8 cellular contexts compared by ENCODE assay signal in the genomic region with DNA sequence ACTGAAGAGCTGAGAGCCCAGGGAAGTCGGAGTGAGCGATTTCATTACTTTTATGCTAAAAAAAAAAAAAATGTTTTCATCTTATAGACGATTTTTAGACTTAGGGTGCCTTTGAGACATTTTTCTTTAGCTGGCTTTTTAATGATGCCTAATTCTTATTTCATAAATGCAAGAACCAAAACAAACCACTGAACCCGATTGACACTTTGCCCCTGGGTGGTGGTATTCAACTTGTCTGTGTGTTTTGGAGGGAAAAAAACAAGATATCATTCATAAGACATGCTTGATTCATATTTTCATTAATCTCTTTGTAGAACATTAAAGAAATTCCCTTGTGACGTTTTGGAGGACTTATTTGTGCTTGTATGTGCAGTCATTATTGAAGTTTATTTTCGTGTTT. TPM values are rescaled to one million over a fixed set of nuclear protein-coding genes. Genes with fewer than 3 reads are reported as not detected.
DNase-seq lines count a peak whose midpoint lies in the region; ATAC-seq and TF ChIP-seq lines count a peak whose summit lies in the region.

No MANE protein-coding gene starts in this region.

- H3K9me2 ChIP-seq in DOHH2 (replicated peaks; ENCODE audit: control insufficient read depth, low read length) (no peaks in the 10 kb centered on the region), SU-DHL-6 (replicated peaks; ENCODE audit: insufficient read depth, low read length) (no peaks in the 10 kb centered on the region)

- H3K9ac ChIP-seq in SU-DHL-6 (ENCODE audit: low read length) (no peak overlapping the region), rectal smooth muscle tissue (ENCODE audit: low read length) (no peak overlapping the region)

- no peak for DNase-seq in fibroblast of villous mesenchyme (ENCODE audit: low read depth)
- DNase-seq in NOMO-1 (lab: John Stamatoyannopoulos, UW; ENCODE audit: unreplicated experiment in 2 of 2): no peak
- DNase-seq in NCI-H1417 treated with DMSO at 0.1 percent for 48 hours (lab: John Stamatoyannopoulos, UW): no peak

- H3K36me3 ChIP-seq in DOHH2 (ENCODE audit: control insufficient read depth, low read length): peaks cover 20% of the 10 kb centered on the region
- H3K36me3 ChIP-seq in SU-DHL-6 (ENCODE audit: low read length): peaks cover 9% of the 10 kb centered on the region
- H3K36me3 ChIP-seq in rectal smooth muscle tissue (ENCODE audit: control insufficient read depth, insufficient read depth, low read length): no peaks in the 10 kb centered on the region

- H4K20me1 ChIP-seq in DOHH2 (ENCODE audit: control insufficient read depth, insufficient read depth, low read depth, low read length) (no peaks in the 10 kb centered on the region), SU-DHL-6 (ENCODE audit: low read depth, low read length) (no peaks in the 10 kb centered on the region)

- H3F3A ChIP-seq in DOHH2 (ENCODE audit: control insufficient read depth, insufficient read depth) (peaks cover 9% of the 10 kb centered on the region), SU-DHL-6 (ENCODE audit: insufficient read depth) (peaks cover 23% of the 10 kb centered on the region)

- no peak overlapping the region for H2AFZ ChIP-seq in SU-DHL-6 (ENCODE audit: low read depth, low read length, severe bottlenecking)

- H3K4me2 ChIP-seq in DOHH2 (ENCODE audit: low read length) (peak overlapping the region; percentile 82), SU-DHL-6 (ENCODE audit: low read depth, low read length, poor library complexity, severe bottlenecking) (peak overlapping the region; percentile 92)

- no peak overlapping the region for H3K27ac ChIP-seq in DOHH2 (ENCODE audit: low read depth, low read length)
- no peak overlapping the region for H3K27ac ChIP-seq in SU-DHL-6 (ENCODE audit: low read depth, low read length)
- no peak overlapping the region for H3K27ac ChIP-seq in rectal smooth muscle tissue (ENCODE audit: low read depth, low read length)

- ATAC-seq in HG03469 (IDR thresholded peaks at IDR 0.05; ENCODE audit: unreplicated experiment) (no peak), GM18868 (IDR thresholded peaks at IDR 0.05; ENCODE audit: unreplicated experiment) (no peak)

- H3K79me2 ChIP-seq in DOHH2 (ENCODE audit: control insufficient read depth, low read length): peaks cover 34% of the 10 kb centered on the region
- peaks cover 5% of the 10 kb centered on the region; the same call in 1 of the 2 replicates for H3K79me2 ChIP-seq in SU-DHL-6 (ENCODE audit: insufficient read depth, low read length)

- TF ChIP-seq CTCF in DOHH2 (IDR thresholded peaks at IDR 0.05; ENCODE audit: low read depth, low read length, poor library complexity, severe bottlenecking) (no peak), SU-DHL-6 (IDR thresholded peaks at IDR 0.05; ENCODE audit: insufficient read depth, low read length, poor library complexity, severe bottlenecking) (no peak), fibroblast of villous mesenchyme (IDR thresholded peaks at IDR 0.05; ENCODE audit: insufficient read depth, low read depth, low read length) (no peak)

- H3K27me3 ChIP-seq in DOHH2 (ENCODE audit: control insufficient read depth, low read length): no peaks in the 10 kb centered on the region
- H3K27me3 ChIP-seq in SU-DHL-6 (ENCODE audit: low read length): no peaks in the 10 kb centered on the region
- no peaks in the 10 kb centered on the region for H3K27me3 ChIP-seq in rectal smooth muscle tissue (ENCODE audit: control insufficient read depth, insufficient read depth, low read length)

- H3K4me3 ChIP-seq in DOHH2 (ENCODE audit: low read length) (peak overlapping the region; percentile 84), SU-DHL-6 (ENCODE audit: insufficient read depth, low read length, poor library complexity, severe bottlenecking) (peak overlapping the region; percentile 85), fibroblast of villous mesenchyme (ENCODE audit: low read depth, low read length) (peak overlapping the region; percentile 85), rectal smooth muscle tissue (ENCODE audit: low read length) (peak overlapping the region; percentile 82)

- H3K9me3 ChIP-seq in DOHH2 (ENCODE audit: control insufficient read depth, insufficient read depth, low read length) (no peaks in the 10 kb centered on the region), SU-DHL-6 (ENCODE audit: insufficient read depth, low read length) (no peaks in the 10 kb centered on the region)

- H3K4me1 ChIP-seq in DOHH2 (ENCODE audit: control insufficient read depth, low read length): peaks cover 24% of the 10 kb centered on the region
- H3K4me1 ChIP-seq in rectal smooth muscle tissue (ENCODE audit: control insufficient read depth, insufficient read depth, low read length): peaks cover 11% of the 10 kb centered on the region

RNA-seq across cellular contexts. Expression of gene TLE4, which starts 2.4 kb away (rescaled TPM):
- 48.3 and 79.0 TPM in 2 replicates for total RNA-seq in fibroblast of villous mesenchyme
